Comparison of ENCODE assay signal across 10 cellular contexts in the genomic region with DNA sequence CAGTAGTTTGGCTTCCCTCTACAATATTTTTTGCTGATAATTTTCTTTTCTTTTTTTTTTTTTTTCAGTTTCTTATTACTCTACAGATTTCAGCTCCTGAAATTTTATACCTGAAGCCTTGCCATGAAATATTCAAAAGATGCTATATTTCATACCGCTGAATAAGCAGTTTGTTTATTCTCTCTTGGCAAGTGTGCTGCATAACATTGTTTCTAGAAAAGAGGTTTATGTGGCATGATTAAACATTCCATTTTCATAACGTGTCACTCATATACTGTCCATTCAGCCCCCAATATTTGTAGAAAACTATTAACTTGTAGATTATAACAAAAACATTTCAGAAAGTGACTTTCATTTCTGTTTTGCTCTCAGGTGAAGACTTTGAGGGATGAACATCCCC.
DNase-seq lines count a peak whose midpoint lies in the region; ATAC-seq lines count a peak whose summit lies in the region.
"Had no signal": no experiment of that assay in that cellular context is flagged by ENCODE, and none has a peak within 500 bp of the region (broad histone marks: within the 10 kb centered on the region; RNA-seq: fewer than 3 reads in every experiment).

No MANE protein-coding gene starts in this region.

- peaks cover 3% of the 10 kb centered on the region for H3K27me3 Mint-ChIP-seq in activated T-helper 17 cell treated with anti-CD3 and anti-CD28 coated beads, Interleukin-2, amount 50 U/mL, for 72 hours

- ATAC-seq in activated T-helper 17 cell treated with anti-CD3 and anti-CD28 coated beads, Interleukin-2, amount 50 U/mL, for 72 hours (replicated peaks), result no peak
- ATAC-seq in HG03342 (IDR thresholded peaks at IDR 0.05; ENCODE audit: unreplicated experiment) (no peak), HG03175 (IDR thresholded peaks at IDR 0.05; ENCODE audit: unreplicated experiment) (no peak)

- H3K4me1 Mint-ChIP-seq in activated T-helper 17 cell treated with anti-CD3 and anti-CD28 coated beads, Interleukin-2, amount 50 U/mL, for 72 hours, result peaks cover 32% of the 10 kb centered on the region

- peaks cover 23% of the 10 kb centered on the region for H3K9me3 Mint-ChIP-seq in activated T-helper 17 cell treated with anti-CD3 and anti-CD28 coated beads, Interleukin-2, amount 50 U/mL, for 72 hours

- peak overlapping the region; percentile 67 for H3K4me3 Mint-ChIP-seq in activated T-helper 17 cell treated with anti-CD3 and anti-CD28 coated beads, Interleukin-2, amount 50 U/mL, for 72 hours
- H3K4me3 Mint-ChIP-seq: CD4-positive, alpha-beta memory T cell had no signal

- peak; percentile 40 for DNase-seq in HS-27A (ENCODE audit: low read depth)
- peak; percentile 25 for DNase-seq in fibroblast of peridontal ligament (ENCODE audit: extremely low read depth)
- no peak for DNase-seq in activated CD8-positive, alpha-beta memory T cell treated with anti-CD3 and anti-CD28 coated beads for 24 hours
- DNase-seq in activated naive CD4-positive, alpha-beta T cell (lab: John Stamatoyannopoulos, UW), result no peak
- DNase-seq: BE2C; CD4-positive, alpha-beta memory T cell; DMS79 had no signal

- no peaks in the 10 kb centered on the region for H3K36me3 Mint-ChIP-seq in activated T-helper 17 cell treated with anti-CD3 and anti-CD28 coated beads, Interleukin-2, amount 50 U/mL, for 72 hours (ENCODE audit: low read depth)
- H3K36me3 Mint-ChIP-seq: CD4-positive, alpha-beta memory T cell had no signal

- H3K27ac Mint-ChIP-seq in activated T-helper 17 cell treated with anti-CD3 and anti-CD28 coated beads, Interleukin-2, amount 50 U/mL, for 72 hours, result peak overlapping the region; percentile 96
- H3K27ac Mint-ChIP-seq: CD4-positive, alpha-beta memory T cell had no signal

Comparison
In these comparisons a context has a peak if more than half of its experiments do, and no peak if none do; other contexts are left out.
1. DNase-seq: peak in HS-27A (single experiment) and fibroblast of peridontal ligament (single experiment); none in activated CD8-positive, alpha-beta memory T cell treated with anti-CD3 and anti-CD28 coated beads for 24 hours (single experiment) and activated naive CD4-positive, alpha-beta T cell (0 of 4).